Comparison of ENCODE assay signal across 1 cellular context in the genomic region with DNA sequence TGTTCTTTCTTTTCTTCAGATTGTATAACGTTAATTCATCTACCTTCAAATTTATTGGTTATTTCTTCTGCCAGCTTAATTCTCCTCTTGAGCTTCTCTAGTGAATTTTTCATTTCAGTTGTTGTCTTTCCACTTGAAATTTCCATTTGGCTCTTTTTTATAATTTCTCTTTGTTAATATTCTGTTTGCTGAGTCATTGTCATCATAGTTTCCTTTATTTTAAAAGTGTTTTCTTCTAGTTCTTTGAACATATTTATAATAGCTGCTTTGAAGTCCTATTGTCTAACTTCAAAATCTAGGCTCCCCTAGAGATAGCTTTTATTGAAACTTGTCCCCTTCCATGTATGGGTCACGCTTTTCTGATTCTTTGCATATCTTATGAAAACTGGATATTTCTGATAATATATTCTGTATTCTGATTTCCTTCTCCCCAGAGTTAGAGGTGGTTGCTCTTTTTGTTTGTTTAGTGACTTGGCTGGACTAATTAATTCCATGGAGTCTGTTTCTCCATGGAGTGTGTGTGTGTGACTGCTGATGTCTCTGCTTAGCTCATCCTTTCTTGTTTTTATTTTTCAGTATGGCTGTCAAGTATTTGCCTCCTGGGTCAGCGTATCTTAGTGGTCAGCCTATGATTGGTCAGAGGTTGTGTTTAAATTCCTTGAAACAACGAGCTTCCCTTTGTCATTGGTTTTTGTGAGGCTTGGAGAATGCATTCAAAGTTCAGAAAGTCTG.
TF ChIP-seq lines count a peak whose summit lies in the region.

No MANE protein-coding gene starts in this region.

TF ChIP-seq in endothelial cell of umbilical vein, 7 proteins besides CTCF, POLR2A, EP300 and RAD21 (continued from another document):
- no peak for TF ChIP-seq FOS (IDR thresholded peaks at IDR 0.05; ENCODE audit: borderline replicate concordance, insufficient read depth, low read length)
- no peak for TF ChIP-seq EZH2 (IDR thresholded peaks at IDR 0.05; ENCODE audit: borderline replicate concordance, low read depth, low read length, severe bottlenecking)
